18 cellular contexts compared by ENCODE assay signal in the genomic region with DNA sequence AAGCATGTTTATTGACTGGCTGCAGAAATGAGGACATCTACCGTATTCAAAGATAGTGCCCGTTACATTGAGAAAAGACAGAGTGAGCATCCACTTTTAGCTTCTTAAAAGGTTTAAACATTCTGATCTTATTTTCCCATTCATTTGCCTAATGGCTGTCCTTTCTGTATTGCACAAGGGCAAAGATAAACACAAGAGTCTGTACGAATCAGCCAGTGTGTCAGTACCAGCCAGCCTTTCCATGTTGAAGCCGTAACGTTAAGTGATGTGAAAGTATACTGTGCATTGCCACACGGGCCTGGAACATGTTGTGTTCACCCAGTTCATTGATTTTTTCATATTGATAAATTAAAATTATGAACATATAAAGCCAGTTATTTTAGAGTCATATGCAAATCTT. TPM values are rescaled to one million over a fixed set of nuclear protein-coding genes. Genes with fewer than 3 reads are reported as not detected.
DNase-seq lines count a peak whose midpoint lies in the region; ATAC-seq, FAIRE-seq and TF ChIP-seq lines count a peak whose summit lies in the region.
"Had no signal": no experiment of that assay in that cellular context is flagged by ENCODE, and none has a peak within 500 bp of the region (broad histone marks: within the 10 kb centered on the region; RNA-seq: fewer than 3 reads in every experiment).

No MANE protein-coding gene starts in this region.

- DNase-seq in cardiac muscle cell (ENCODE audit: low read depth in 1 of 2, low spot score in 1 of 2), result peak in 1 of 2 donors; percentile 41
- no peak for DNase-seq in cardiac septum (ENCODE audit: low spot score)
- no peak for DNase-seq in GM12878 (ENCODE audit: low read depth, low spot score)
- DNase-seq in heart right ventricle, result no peak
- DNase-seq in type B pancreatic cell (ENCODE audit: extremely low spot score, unreplicated experiment), result no peak
- no peak for DNase-seq in activated CD8-positive, alpha-beta memory T cell treated with anti-CD3 and anti-CD28 coated beads, Interleukin-2, amount 50 U/mL, for 4 hours
- no peak for DNase-seq in T-helper 9 cell
- DNase-seq in SIG-M5 (lab: John Stamatoyannopoulos, UW), result no peak
- DNase-seq: Caco-2, DMS153, H9, NCI-H1105 treated with DMSO at 0.1 percent for 48 hours, NCI-H1930, NCI-H774, RPMI8226 had no signal

- TF ChIP-seq RAD21 in GM12878 (IDR thresholded peaks at IDR 0.05; ENCODE audit: insufficient read depth, low read depth, low read length), result no peak

- H3K27me3 ChIP-seq in cardiac muscle cell (no peaks in the 10 kb centered on the region), GM12878 (replicated peaks in 1 of 2; ENCODE audit: control insufficient read depth in 2 of 2, insufficient read depth in 2 of 2, low read length in 1 of 2) (no peaks in the 10 kb centered on the region), heart right ventricle (no peaks in the 10 kb centered on the region)
- H3K27me3 ChIP-seq: SJSA1 had no signal

- no peak overlapping the region for H3K9ac ChIP-seq in GM12878 (ENCODE audit: control insufficient read depth, insufficient read depth, low read length)

- H3K4me1 Mint-ChIP-seq in type B pancreatic cell (ENCODE audit: unreplicated experiment), result no peaks in the 10 kb centered on the region

- H3K9me3 Mint-ChIP-seq in type B pancreatic cell, result no peaks in the 10 kb centered on the region
- H3K9me3 Mint-ChIP-seq: H9 had no signal

- no peaks in the 10 kb centered on the region for H3K9me3 ChIP-seq in cardiac muscle cell (ENCODE audit: low read depth)
- H3K9me3 ChIP-seq in GM12878 (replicated peaks; ENCODE audit: control insufficient read depth, insufficient read depth, low read length), result no peaks in the 10 kb centered on the region; the same call in 2 of the 3 replicates
- H3K9me3 ChIP-seq in heart right ventricle, result no peaks in the 10 kb centered on the region
- H3K9me3 ChIP-seq: A549, Caco-2, SJSA1 had no signal

- no TSS peak for BruUV-seq in GM12878 (replicated peaks; lab: Mats Ljungman, UMichigan)

- H3K4me3 ChIP-seq in cardiac muscle cell, result no peak overlapping the region
- H3K4me3 ChIP-seq in GM12878, result no peak overlapping the region
- H3K4me3 ChIP-seq in heart right ventricle, result no peak overlapping the region
- H3K4me3 ChIP-seq: A549, SJSA1 had no signal

- CTCF ChIA-PET in GM12878 (lab: Yijun Ruan, JAX), result no interaction called here

- no peak for TF ChIP-seq POLR2A in GM12878 (IDR thresholded peaks at IDR 0.05; ENCODE audit: low read depth, low read length)

- no peaks in the 10 kb centered on the region for H3K27me3 Mint-ChIP-seq in type B pancreatic cell

- POLR2A ChIA-PET in GM12878 (lab: Charles Lee), result no interaction called here

- no peak for TF ChIP-seq EP300 in GM12878 (IDR thresholded peaks at IDR 0.05; ENCODE audit: borderline replicate concordance in 1 of 2, control insufficient read depth in 1 of 2, low read depth in 2 of 2, low read length in 2 of 2)

- H3K36me3 Mint-ChIP-seq in type B pancreatic cell, result peaks cover 20% of the 10 kb centered on the region

- no peak overlapping the region for H2AFZ ChIP-seq in GM12878 (ENCODE audit: control insufficient read depth, low read depth, low read length)

- no peaks in the 10 kb centered on the region for H3K79me2 ChIP-seq in GM12878 (ENCODE audit: control insufficient read depth, insufficient read depth, low read length)

- intact Hi-C loops in cardiac septum (cut with DNase I) (loop anchor here (5.0 kb wide), 1 partner anchor 231 kb away; no protein-coding TSS in a partner anchor), GM12878 (cut with micrococcal nuclease; ENCODE audit: unreplicated experiment) (no loop called here), heart right ventricle (cut with DNase I) (loop anchor here in 9 of 10 donors (5.0 to 10.0 kb wide), 4 partner anchors 41 to 234 kb away; partner anchors contain the start of gene ALLC (in 2 of the 9))

- SMC1A ChIA-PET in GM12878 (lab: Charles Lee; ENCODE audit: uncharacterized antibody, unreplicated experiment), result interaction anchor here (1.2 to 1.4 kb wide), 2 partner anchors 15 to 231 kb away, joined by 3 read pairs; no protein-coding TSS in a partner anchor

- peaks cover 14% of the 10 kb centered on the region for H3K4me1 ChIP-seq in cardiac muscle cell (ENCODE audit: low read depth)
- H3K4me1 ChIP-seq in GM12878 (ENCODE audit: control insufficient read depth, insufficient read depth, low read length), result peaks cover 5% of the 10 kb centered on the region; the same call in 1 of the 2 replicates
- peaks cover 0 to 13% (median 0%) of the 10 kb centered on the region in 9 donors for H3K4me1 ChIP-seq in heart right ventricle
- H3K4me1 ChIP-seq: A549, SJSA1 had no signal

- RAD21 ChIA-PET in GM12878 (lab: Charles Lee; ENCODE audit: unreplicated experiment), result interaction anchor here (1.3 kb wide), 1 partner anchor 231 kb away, joined by 5 read pairs; no protein-coding TSS in a partner anchor

- TF ChIP-seq CTCF in cardiac muscle cell (IDR thresholded peaks at IDR 0.05; ENCODE audit: low read depth, low read length), result no peak
- no peak for TF ChIP-seq CTCF in GM12878 (IDR thresholded peaks at IDR 0.05 in 2 of 3, conservative IDR thresholded peaks at IDR 0.05 in 1 of 3; ENCODE audit: control insufficient read depth in 2 of 3, extremely low read depth in 1 of 3, insufficient read depth in 1 of 3, low read depth in 3 of 3, low read length in 3 of 3)
- no peak for TF ChIP-seq CTCF in heart right ventricle (IDR thresholded peaks at IDR 0.05)
- TF ChIP-seq CTCF in type B pancreatic cell (conservative IDR thresholded peaks at IDR 0.05), result no peak

- no peak overlapping the region for H3K4me2 ChIP-seq in GM12878 (ENCODE audit: control insufficient read depth, insufficient read depth)
- H3K4me2 ChIP-seq: A549 had no signal

- ATAC-seq in GM12878 (no peak), heart right ventricle (peak in 6 of 8 donors; percentile 48 to 77 (median 58))
- ATAC-seq: A549 had no signal

- H3K36me3 ChIP-seq in cardiac muscle cell, result peaks cover 15% of the 10 kb centered on the region
- H3K36me3 ChIP-seq in GM12878 (ENCODE audit: control insufficient read depth in 2 of 2, insufficient read depth in 2 of 2, low read length in 1 of 2), result peaks cover 3 to 31% of the 10 kb centered on the region in 2 experiments
- peaks cover 0 to 91% (median 24%) of the 10 kb centered on the region in 9 donors for H3K36me3 ChIP-seq in heart right ventricle

- no peaks in the 10 kb centered on the region for H4K20me1 ChIP-seq in GM12878 (ENCODE audit: control insufficient read depth, insufficient read depth)

- in situ Hi-C loops in GM12878 (cut with MboI), result no loop called here

- H3K27ac ChIP-seq in cardiac muscle cell (peak overlapping the region; percentile 79), GM12878 (ENCODE audit: control insufficient read depth, insufficient read depth) (no peak overlapping the region), heart right ventricle (no peak overlapping the region)
- H3K27ac ChIP-seq: A549, SJSA1 had no signal

- FAIRE-seq in GM12878 (lab: Jason Lieb, UNC), result peak; percentile 31
- FAIRE-seq: A549, GM19239 had no signal

- 76% methylated on average over 6 of the region's 6 CpGs for WGBS in GM12878 (ENCODE audit: insufficient coverage, insufficient replicate concordance, low lambda C conversion rate, missing lambda C conversion rate)
- 42 to 64% methylated on average over 6 of the region's 6 CpGs for WGBS in heart right ventricle, 2 donors

- peak overlapping the region; percentile 70 for H3K27ac Mint-ChIP-seq in type B pancreatic cell

- H3K4me3 Mint-ChIP-seq in type B pancreatic cell, result no peak overlapping the region
- H3K4me3 Mint-ChIP-seq: H9 had no signal

RNA-seq across cellular contexts. Expression of gene TRAPPC12, which starts 41.6 kb away (rescaled TPM):
- total RNA-seq in cardiac muscle cell, result 103 and 129 TPM in 2 replicates
- polyA plus RNA-seq in cardiac muscle cell, result 77.2 and 95.8 TPM in 2 replicates
- 67.5 TPM for total RNA-seq in cardiac septum
- total RNA-seq in GM12878 (2013; cell fraction: nucleolus; rRNA removed), result 425 and 429 TPM in 2 replicates
- total RNA-seq in GM12878 (2014; rRNA removed), result 38.8 and 48.0 TPM in 2 replicates
- 33.9 and 35.9 TPM in 2 replicates for total RNA-seq in GM12878 (2014; rRNA removed; fragmentation: Illumina TruSeq; extraction: Trizol)
- total RNA-seq in GM12878 (2021), result 63.2 and 77.1 TPM in 2 replicates
- 44.7 TPM for polyA plus RNA-seq in GM12878 (2011; ENCODE audit: low read depth)
- 22.3 and 46.4 TPM in 2 replicates for polyA plus RNA-seq in GM12878 (2011; rRNA removed)
- 19.8 and 23.8 TPM in 2 replicates for polyA plus RNA-seq in GM12878 (2011; cell fraction: cytosol; rRNA removed)
- polyA plus RNA-seq in GM12878 (2011; cell fraction: nucleus; rRNA removed), result 174 and 205 TPM in 2 replicates
- 40.4 and 56.2 TPM in 2 replicates for polyA plus RNA-seq in GM12878 (2012)
- polyA plus RNA-seq in GM12878 (2014; fragmentation: Illumina TruSeq; extraction: Trizol), result 17.2 and 38.1 TPM in 2 replicates
- 10 to 100 TPM in 1 of 2 experiments, 1 to 10 TPM in 1; 8.6 to 22.9 TPM for polyA plus RNA-seq in GM12878 (2014; fragmentation: Nextera tagmentation; extraction: Ambion mirVana)
- polyA plus RNA-seq in GM12878 (2014; rRNA removed), result 39.4 and 57.5 TPM in 2 replicates
- polyA plus RNA-seq in GM12878 (2016; fragmentation: Nextera tagmentation; extraction: Ambion mirVana), result 10 to 100 TPM; 30.2 to 36.7 TPM
- polyA minus RNA-seq in GM12878 (2011; rRNA and poly(A)+ RNA removed), result 46.2 and 66.6 TPM in 2 replicates
- 19.8 and 27.6 TPM in 2 replicates for polyA minus RNA-seq in GM12878 (2011; cell fraction: cytosol; rRNA and poly(A)+ RNA removed)
- polyA minus RNA-seq in GM12878 (2011; cell fraction: nucleus; rRNA and poly(A)+ RNA removed), result 68.5 and 127 TPM in 2 replicates
- total RNA-seq in heart right ventricle, result 100 to 1,000 TPM in 2 of 10 donors, 10 to 100 TPM in 8; 71.9 to 135 (median 89.6) TPM
- polyA plus RNA-seq in heart right ventricle, result 100 to 1,000 TPM in 1 of 2 donors, 10 to 100 TPM in 1; 74.0 to 256 TPM
- total RNA-seq in type B pancreatic cell (ENCODE audit: low replicate concordance), result 74.7 and 98.7 TPM in 2 replicates

RNA-seq across cellular contexts. Expression of gene EIPR1, which starts 43.4 kb away (rescaled TPM):
- 23.2 and 54.4 TPM in 2 replicates for total RNA-seq in cardiac muscle cell
- 12.6 and 28.2 TPM in 2 replicates for polyA plus RNA-seq in cardiac muscle cell
- total RNA-seq in cardiac septum, result 10.5 TPM
- 59.2 and 63.8 TPM in 2 replicates for total RNA-seq in GM12878 (2013; cell fraction: nucleolus; rRNA removed)
- total RNA-seq in GM12878 (2014; rRNA removed), result 49.3 and 50.3 TPM in 2 replicates
- total RNA-seq in GM12878 (2014; rRNA removed; fragmentation: Illumina TruSeq; extraction: Trizol), result 29.7 and 34.5 TPM in 2 replicates
- 39.0 and 43.4 TPM in 2 replicates for total RNA-seq in GM12878 (2021)
- 13.9 TPM for polyA plus RNA-seq in GM12878 (2011; ENCODE audit: low read depth)
- polyA plus RNA-seq in GM12878 (2011; rRNA removed), result 40.5 and 61.2 TPM in 2 replicates
- polyA plus RNA-seq in GM12878 (2011; cell fraction: cytosol; rRNA removed), result 78.9 and 84.0 TPM in 2 replicates
- 55.0 and 55.5 TPM in 2 replicates for polyA plus RNA-seq in GM12878 (2011; cell fraction: nucleus; rRNA removed)
- polyA plus RNA-seq in GM12878 (2012), result 26.1 and 30.8 TPM in 2 replicates
- 22.3 and 34.9 TPM in 2 replicates for polyA plus RNA-seq in GM12878 (2014; fragmentation: Illumina TruSeq; extraction: Trizol)
- 10 to 100 TPM; 23.6 to 24.0 TPM for polyA plus RNA-seq in GM12878 (2014; fragmentation: Nextera tagmentation; extraction: Ambion mirVana)
- polyA plus RNA-seq in GM12878 (2014; rRNA removed), result 43.6 and 48.9 TPM in 2 replicates
- polyA plus RNA-seq in GM12878 (2016; fragmentation: Nextera tagmentation; extraction: Ambion mirVana), result 10 to 100 TPM; 41.1 to 49.1 TPM
- 42.5 and 77.0 TPM in 2 replicates for polyA minus RNA-seq in GM12878 (2011; rRNA and poly(A)+ RNA removed)
- polyA minus RNA-seq in GM12878 (2011; cell fraction: cytosol; rRNA and poly(A)+ RNA removed), result 21.8 and 27.0 TPM in 2 replicates
- 21.3 and 39.5 TPM in 2 replicates for polyA minus RNA-seq in GM12878 (2011; cell fraction: nucleus; rRNA and poly(A)+ RNA removed)
- total RNA-seq in heart right ventricle, result 10 to 100 TPM in 7 of 10 donors, 1 to 10 TPM in 3; 8.2 to 14.7 (median 12.0) TPM
- 10 to 100 TPM in 1 of 2 donors, 1 to 10 TPM in 1; 6.8 to 22.3 TPM for polyA plus RNA-seq in heart right ventricle
- total RNA-seq in type B pancreatic cell (ENCODE audit: low replicate concordance), result 24.3 and 24.9 TPM in 2 replicates
